ENCODE assay signal across 12 cellular contexts in genomic region chr11:88281317-88281712, GRCh38. TPM values are rescaled to one million over a fixed set of nuclear protein-coding genes. Genes with fewer than 3 reads are reported as not detected.
A peak's percentile ranks its signal among the peaks of the same experiment; 100 is the strongest.
DNase-seq lines count a peak whose midpoint lies in the region; FAIRE-seq and TF ChIP-seq lines count a peak whose summit lies in the region.
"Had no signal": no experiment of that assay in that cellular context is flagged by ENCODE, and none has a peak within 500 bp of the region (broad histone marks: within the 10 kb centered on the region; RNA-seq: fewer than 3 reads in every experiment).

No MANE protein-coding gene starts in this region.

- no peaks in the 10 kb centered on the region for H3K79me2 ChIP-seq in OCI-LY1 (ENCODE audit: insufficient read depth, low read length)

- no peak for DNase-seq in GM12892 (ENCODE audit: insufficient read length)
- DNase-seq in coronary artery (ENCODE audit: low spot score) = no peak
- DNase-seq in midbrain (lab: John Stamatoyannopoulos, UW) = peak; percentile 5
- no peak for DNase-seq in stimulated activated naive CD4-positive, alpha-beta T cell (lab: John Stamatoyannopoulos, UW)
- DNase-seq in HPDE6-E6E7 (ENCODE audit: extremely low spot score) = no peak
- DNase-seq in NCI-H128 (lab: John Stamatoyannopoulos, UW; ENCODE audit: unreplicated experiment) = no peak
- DNase-seq in cerebellar nuclear complex (lab: John Stamatoyannopoulos, UW) = no peak
- DNase-seq: NCI-H2029 treated with DMSO at 0.1 percent for 48 hours; stimulated activated naive B cell treated with anti-CD40 and anti-IgM and Interleukin-4, amounts not matched to agents 10 μg/mL and 1 μg/mL and 100 μg/mL, for 72 hours; WERI-Rb-1 had no signal

- TF ChIP-seq POLR2A in GM12892 (IDR thresholded peaks at IDR 0.05; ENCODE audit: low read depth, low read length) = no peak

- H4K20me1 ChIP-seq in OCI-LY1 (ENCODE audit: insufficient read depth, low read length) = no peaks in the 10 kb centered on the region

- no peaks in the 10 kb centered on the region for H3K36me3 ChIP-seq in OCI-LY1 (ENCODE audit: insufficient read depth, low read length)
- H3K36me3 ChIP-seq: esophagus muscularis mucosa, WERI-Rb-1 had no signal

- H3K9me3 ChIP-seq in OCI-LY1 (ENCODE audit: low read length) = no peaks in the 10 kb centered on the region
- H3K9me3 ChIP-seq: esophagus muscularis mucosa had no signal

- peak; percentile 46 for FAIRE-seq in GM12892 (lab: Jason Lieb, UNC)

- H3K4me3 ChIP-seq in OCI-LY1 (ENCODE audit: low read depth, low read length, poor library complexity, severe bottlenecking) (no peak overlapping the region), coronary artery (no peak overlapping the region)
- H3K4me3 ChIP-seq: esophagus muscularis mucosa had no signal

- no peaks in the 10 kb centered on the region for H3F3A ChIP-seq in OCI-LY1 (ENCODE audit: insufficient read depth, low read length)

- H3K4me2 ChIP-seq in OCI-LY1 (ENCODE audit: low read length) = no peak overlapping the region

- TF ChIP-seq CTCF in OCI-LY1 (IDR thresholded peaks at IDR 0.05; ENCODE audit: low read length) (peak; percentile 20; the same call in 1 of the 2 replicates), coronary artery (IDR thresholded peaks at IDR 0.05) (no peak)

- no peak overlapping the region for H3K27ac ChIP-seq in OCI-LY1 (ENCODE audit: low read depth, low read length, poor library complexity, severe bottlenecking)
- peak overlapping the region; percentile 11 to 33 for H3K27ac ChIP-seq in coronary artery
- H3K27ac ChIP-seq: esophagus muscularis mucosa, WERI-Rb-1 had no signal

- H3K9ac ChIP-seq in OCI-LY1 (ENCODE audit: low read length) = no peak overlapping the region

- H3K27me3 ChIP-seq in OCI-LY1 (ENCODE audit: insufficient read depth, low read length) = no peaks in the 10 kb centered on the region
- H3K27me3 ChIP-seq: esophagus muscularis mucosa had no signal

- H2AFZ ChIP-seq in OCI-LY1 (ENCODE audit: low read length) = no peak overlapping the region

- H3K4me1 ChIP-seq in OCI-LY1 (ENCODE audit: insufficient read depth, low read length, severe bottlenecking) = no peaks in the 10 kb centered on the region

- no peaks in the 10 kb centered on the region for H3K9me2 ChIP-seq in OCI-LY1 (ENCODE audit: low read depth, low read length)

RNA-seq across cellular contexts. Expression of gene CTSC, which starts 56.2 kb away (rescaled TPM):
- polyA plus RNA-seq in GM12892 (2012; ENCODE audit: missing spikeins) = 125 TPM
